In genomic region chr9:16161469-16161868, GRCh38 we compare ENCODE assay signal across 3 cellular contexts.
TF ChIP-seq lines count a peak whose summit lies in the region.

No MANE protein-coding gene starts in this region.

TF ChIP-seq in A549, 52 proteins besides CTCF, POLR2A, EP300 and RAD21:
- no peak for TF ChIP-seq HOXA7 (CRISPR knock-in tag; IDR thresholded peaks at IDR 0.05)
- TF ChIP-seq MAFK (IDR thresholded peaks at IDR 0.05; ENCODE audit: partially characterized antibody), result peak; percentile 94

TF ChIP-seq in IMR-90, 13 proteins besides CTCF, POLR2A, EP300 and RAD21:
- TF ChIP-seq MAFK (IDR thresholded peaks at IDR 0.05; ENCODE audit: low read depth, low read length), result peak; percentile 89
- no peak for TF ChIP-seq ELK1 (IDR thresholded peaks at IDR 0.05; ENCODE audit: borderline replicate concordance, low read depth, low read length)

TF ChIP-seq in H1, 55 proteins besides CTCF, POLR2A, EP300 and RAD21:
- TF ChIP-seq MAFK (IDR thresholded peaks at IDR 0.05; ENCODE audit: low read depth, low read length), result peak; percentile 32; the same call in 1 of the 2 replicates
- no peak for TF ChIP-seq CREB1 (IDR thresholded peaks at IDR 0.05)
